ENCODE assay signal across 2 cellular contexts in the genomic region with DNA sequence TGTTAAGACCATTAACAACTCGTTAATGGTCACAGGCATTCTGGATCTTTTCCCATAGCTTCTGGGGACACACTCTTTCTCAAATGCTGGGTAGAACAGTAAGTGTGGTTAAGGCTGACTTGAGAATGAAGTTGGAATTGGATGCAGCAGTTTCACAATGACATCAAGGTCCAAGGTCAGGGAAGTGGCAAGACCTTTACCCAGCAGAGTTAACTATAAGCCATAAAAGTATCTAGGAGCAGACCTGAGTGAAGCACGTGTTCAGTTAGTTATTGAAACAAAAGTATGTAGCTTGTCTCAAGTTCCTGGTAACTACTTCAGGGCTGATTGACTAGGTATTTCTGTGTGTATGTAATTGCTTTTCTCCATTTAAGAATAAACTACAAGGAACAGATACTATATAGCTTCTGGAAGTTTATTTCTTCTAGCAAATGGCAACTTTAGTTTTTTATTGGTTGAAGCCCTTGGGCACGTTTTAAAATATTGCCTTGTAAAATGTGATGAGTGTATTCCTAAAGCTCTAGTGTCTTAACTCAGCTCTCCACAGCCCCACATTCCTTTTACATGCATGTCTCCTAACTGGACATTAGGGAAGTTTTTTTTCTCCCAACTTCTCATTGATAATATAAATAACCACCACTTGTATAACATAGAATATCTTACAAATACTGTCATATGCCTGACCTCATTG.
TF ChIP-seq lines count a peak whose summit lies in the region.

No MANE protein-coding gene starts in this region.

TF ChIP-seq in K562, 482 proteins besides CTCF, POLR2A, EP300 and RAD21 (continued from another document):
- TF ChIP-seq, protein P1, sequence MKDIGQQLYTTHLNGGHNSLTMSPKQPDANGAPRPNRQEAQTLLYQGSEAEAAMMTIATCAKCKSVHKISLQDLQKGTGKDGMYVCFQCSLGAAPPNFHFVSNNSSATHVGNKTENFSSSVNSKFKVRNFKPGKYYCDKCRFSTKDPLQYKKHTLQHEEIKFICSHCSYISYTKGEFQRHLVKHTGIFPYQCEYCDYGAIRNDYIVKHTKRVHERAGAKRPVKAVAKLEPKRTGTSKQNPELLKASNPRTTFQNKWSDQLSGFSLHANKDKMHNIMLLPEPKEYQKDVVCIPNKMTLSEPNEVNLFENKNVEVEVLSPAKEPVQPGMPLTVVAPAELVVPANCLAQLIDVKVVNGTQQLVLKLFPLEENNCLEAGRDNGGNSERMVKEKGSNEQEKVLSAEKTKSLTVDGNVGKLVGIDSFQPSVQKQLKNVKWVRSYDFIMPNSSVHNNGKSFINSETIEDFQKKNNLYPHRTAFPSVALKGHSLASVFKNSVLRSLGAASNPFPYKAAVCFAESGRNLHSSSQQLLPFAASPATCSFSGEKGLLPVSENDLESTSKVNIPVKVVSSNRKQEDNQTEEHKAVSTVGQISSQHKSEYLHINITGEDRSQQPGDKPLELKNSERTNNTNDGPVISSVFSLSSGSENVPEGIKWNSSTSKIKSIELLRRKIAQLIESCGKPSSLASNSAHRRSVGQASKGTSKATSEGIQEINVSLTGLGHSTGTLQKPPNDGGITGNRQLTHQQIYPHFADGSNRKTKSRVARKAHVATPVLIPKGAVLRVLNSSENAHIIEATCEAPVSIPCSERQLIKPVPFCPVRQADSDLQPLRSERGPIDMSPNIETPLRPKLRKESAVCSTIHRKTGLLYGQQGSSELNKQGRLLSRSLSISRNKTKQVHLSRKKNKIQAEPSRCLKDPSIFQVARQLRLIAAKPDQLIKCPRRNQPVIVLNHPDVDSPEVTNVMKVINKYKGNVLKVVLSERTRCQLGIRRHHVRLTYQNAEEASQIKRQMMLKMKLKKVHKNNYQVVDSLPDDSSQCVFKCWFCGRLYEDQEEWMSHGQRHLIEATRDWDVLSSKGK (CRISPR knock-in tag; IDR thresholded peaks at IDR 0.05), result no peak
- TF ChIP-seq U2AF1 (optimal IDR thresholded peaks at IDR 0.05; ENCODE audit: low read depth, low read length) (no peak), MCM7 (IDR thresholded peaks at IDR 0.05) (no peak), FIP1L1 (IDR thresholded peaks at IDR 0.05; ENCODE audit: low read depth, low read length, poor library complexity, severe bottlenecking) (no peak)
TF ChIP-seq in K562: peak in this region for 0.

TF ChIP-seq in HepG2, 621 proteins besides CTCF, POLR2A, EP300 and RAD21 (continued from another document and continues in another):
- TF ChIP-seq EED (CRISPR knock-in tag; IDR thresholded peaks at IDR 0.05) (no peak), NFRKB (IDR thresholded peaks at IDR 0.05) (no peak), ZMYM4 (CRISPR knock-in tag; IDR thresholded peaks at IDR 0.05) (peak; percentile 74), CEBPB (IDR thresholded peaks at IDR 0.05; ENCODE audit: borderline replicate concordance, low read depth, low read length) (peak; percentile 3; the same call in 1 of the 2 replicates), ZNF350 (CRISPR knock-in tag; IDR thresholded peaks at IDR 0.05; ENCODE audit: borderline replicate concordance, low read depth) (no peak), SMAD3 (CRISPR knock-in tag; IDR thresholded peaks at IDR 0.05) (no peak), NCOA2 (CRISPR knock-in tag; IDR thresholded peaks at IDR 0.05) (peak; percentile 41; the same call in 1 of the 2 replicates), JUND (CRISPR knock-in tag; IDR thresholded peaks at IDR 0.05) (no peak), PLRG1 (conservative IDR thresholded peaks at IDR 0.05) (no peak), CEBPG (CRISPR knock-in tag; IDR thresholded peaks at IDR 0.05) (peak; percentile 24; the same call in 1 of the 2 replicates), POGZ (CRISPR knock-in tag; IDR thresholded peaks at IDR 0.05) (0 out of 2 replicates have a peak, but pooled peaks have one; percentile 23), MIXL1 (CRISPR knock-in tag; IDR thresholded peaks at IDR 0.05) (0 out of 2 replicates have a peak, but pooled peaks have one; percentile 11), GATAD2A (CRISPR knock-in tag; IDR thresholded peaks at IDR 0.05) (peak; percentile 28; the same call in 1 of the 2 replicates), TBL1XR1 (IDR thresholded peaks at IDR 0.05; ENCODE audit: borderline replicate concordance, low read length, partially characterized antibody) (no peak), ZNF644 (CRISPR knock-in tag; IDR thresholded peaks at IDR 0.05; ENCODE audit: low read depth) (0 out of 2 replicates have a peak, but pooled peaks have one; percentile 41), ZNF75D (CRISPR knock-in tag; IDR thresholded peaks at IDR 0.05; ENCODE audit: borderline replicate concordance) (no peak), ZNF772 (CRISPR knock-in tag; IDR thresholded peaks at IDR 0.05) (no peak), ZNF501 (CRISPR knock-in tag; IDR thresholded peaks at IDR 0.05) (no peak), SCMH1 (CRISPR knock-in tag; IDR thresholded peaks at IDR 0.05; ENCODE audit: borderline replicate concordance) (no peak), ZNF549 (CRISPR knock-in tag; IDR thresholded peaks at IDR 0.05) (no peak)
- TF ChIP-seq, protein P2, sequence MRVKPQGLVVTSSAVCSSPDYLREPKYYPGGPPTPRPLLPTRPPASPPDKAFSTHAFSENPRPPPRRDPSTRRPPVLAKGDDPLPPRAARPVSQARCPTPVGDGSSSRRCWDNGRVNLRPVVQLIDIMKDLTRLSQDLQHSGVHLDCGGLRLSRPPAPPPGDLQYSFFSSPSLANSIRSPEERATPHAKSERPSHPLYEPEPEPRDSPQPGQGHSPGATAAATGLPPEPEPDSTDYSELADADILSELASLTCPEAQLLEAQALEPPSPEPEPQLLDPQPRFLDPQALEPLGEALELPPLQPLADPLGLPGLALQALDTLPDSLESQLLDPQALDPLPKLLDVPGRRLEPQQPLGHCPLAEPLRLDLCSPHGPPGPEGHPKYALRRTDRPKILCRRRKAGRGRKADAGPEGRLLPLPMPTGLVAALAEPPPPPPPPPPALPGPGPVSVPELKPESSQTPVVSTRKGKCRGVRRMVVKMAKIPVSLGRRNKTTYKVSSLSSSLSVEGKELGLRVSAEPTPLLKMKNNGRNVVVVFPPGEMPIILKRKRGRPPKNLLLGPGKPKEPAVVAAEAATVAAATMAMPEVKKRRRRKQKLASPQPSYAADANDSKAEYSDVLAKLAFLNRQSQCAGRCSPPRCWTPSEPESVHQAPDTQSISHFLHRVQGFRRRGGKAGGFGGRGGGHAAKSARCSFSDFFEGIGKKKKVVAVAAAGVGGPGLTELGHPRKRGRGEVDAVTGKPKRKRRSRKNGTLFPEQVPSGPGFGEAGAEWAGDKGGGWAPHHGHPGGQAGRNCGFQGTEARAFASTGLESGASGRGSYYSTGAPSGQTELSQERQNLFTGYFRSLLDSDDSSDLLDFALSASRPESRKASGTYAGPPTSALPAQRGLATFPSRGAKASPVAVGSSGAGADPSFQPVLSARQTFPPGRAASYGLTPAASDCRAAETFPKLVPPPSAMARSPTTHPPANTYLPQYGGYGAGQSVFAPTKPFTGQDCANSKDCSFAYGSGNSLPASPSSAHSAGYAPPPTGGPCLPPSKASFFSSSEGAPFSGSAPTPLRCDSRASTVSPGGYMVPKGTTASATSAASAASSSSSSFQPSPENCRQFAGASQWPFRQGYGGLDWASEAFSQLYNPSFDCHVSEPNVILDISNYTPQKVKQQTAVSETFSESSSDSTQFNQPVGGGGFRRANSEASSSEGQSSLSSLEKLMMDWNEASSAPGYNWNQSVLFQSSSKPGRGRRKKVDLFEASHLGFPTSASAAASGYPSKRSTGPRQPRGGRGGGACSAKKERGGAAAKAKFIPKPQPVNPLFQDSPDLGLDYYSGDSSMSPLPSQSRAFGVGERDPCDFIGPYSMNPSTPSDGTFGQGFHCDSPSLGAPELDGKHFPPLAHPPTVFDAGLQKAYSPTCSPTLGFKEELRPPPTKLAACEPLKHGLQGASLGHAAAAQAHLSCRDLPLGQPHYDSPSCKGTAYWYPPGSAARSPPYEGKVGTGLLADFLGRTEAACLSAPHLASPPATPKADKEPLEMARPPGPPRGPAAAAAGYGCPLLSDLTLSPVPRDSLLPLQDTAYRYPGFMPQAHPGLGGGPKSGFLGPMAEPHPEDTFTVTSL (CRISPR knock-in tag; IDR thresholded peaks at IDR 0.05; ENCODE audit: borderline replicate concordance), result peak; percentile 49; the same call in 1 of the 2 replicates
- TF ChIP-seq, protein P3, sequence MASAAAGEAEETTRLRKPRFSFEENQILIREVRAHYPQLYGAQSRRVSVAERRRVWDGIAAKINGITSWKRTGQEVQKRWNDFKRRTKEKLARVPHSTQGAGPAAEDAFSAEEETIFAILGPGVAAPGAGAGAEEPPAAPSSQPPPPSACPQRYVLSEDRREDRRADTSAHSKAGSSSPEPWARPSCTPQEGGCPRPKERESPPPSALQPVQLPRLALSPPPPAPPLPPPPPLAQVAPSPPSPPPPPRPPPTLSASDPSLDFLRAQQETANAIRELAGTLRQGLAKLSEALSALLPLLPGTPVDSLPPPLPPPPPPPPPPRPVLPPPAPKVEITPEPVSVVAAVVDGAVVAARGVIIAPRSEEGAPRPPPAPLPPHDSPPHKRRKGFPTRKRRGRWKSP (CRISPR knock-in tag; IDR thresholded peaks at IDR 0.05), result no peak
- TF ChIP-seq, protein P4, sequence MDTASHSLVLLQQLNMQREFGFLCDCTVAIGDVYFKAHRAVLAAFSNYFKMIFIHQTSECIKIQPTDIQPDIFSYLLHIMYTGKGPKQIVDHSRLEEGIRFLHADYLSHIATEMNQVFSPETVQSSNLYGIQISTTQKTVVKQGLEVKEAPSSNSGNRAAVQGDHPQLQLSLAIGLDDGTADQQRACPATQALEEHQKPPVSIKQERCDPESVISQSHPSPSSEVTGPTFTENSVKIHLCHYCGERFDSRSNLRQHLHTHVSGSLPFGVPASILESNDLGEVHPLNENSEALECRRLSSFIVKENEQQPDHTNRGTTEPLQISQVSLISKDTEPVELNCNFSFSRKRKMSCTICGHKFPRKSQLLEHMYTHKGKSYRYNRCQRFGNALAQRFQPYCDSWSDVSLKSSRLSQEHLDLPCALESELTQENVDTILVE (CRISPR knock-in tag; IDR thresholded peaks at IDR 0.05), result no peak
- TF ChIP-seq, protein P5, sequence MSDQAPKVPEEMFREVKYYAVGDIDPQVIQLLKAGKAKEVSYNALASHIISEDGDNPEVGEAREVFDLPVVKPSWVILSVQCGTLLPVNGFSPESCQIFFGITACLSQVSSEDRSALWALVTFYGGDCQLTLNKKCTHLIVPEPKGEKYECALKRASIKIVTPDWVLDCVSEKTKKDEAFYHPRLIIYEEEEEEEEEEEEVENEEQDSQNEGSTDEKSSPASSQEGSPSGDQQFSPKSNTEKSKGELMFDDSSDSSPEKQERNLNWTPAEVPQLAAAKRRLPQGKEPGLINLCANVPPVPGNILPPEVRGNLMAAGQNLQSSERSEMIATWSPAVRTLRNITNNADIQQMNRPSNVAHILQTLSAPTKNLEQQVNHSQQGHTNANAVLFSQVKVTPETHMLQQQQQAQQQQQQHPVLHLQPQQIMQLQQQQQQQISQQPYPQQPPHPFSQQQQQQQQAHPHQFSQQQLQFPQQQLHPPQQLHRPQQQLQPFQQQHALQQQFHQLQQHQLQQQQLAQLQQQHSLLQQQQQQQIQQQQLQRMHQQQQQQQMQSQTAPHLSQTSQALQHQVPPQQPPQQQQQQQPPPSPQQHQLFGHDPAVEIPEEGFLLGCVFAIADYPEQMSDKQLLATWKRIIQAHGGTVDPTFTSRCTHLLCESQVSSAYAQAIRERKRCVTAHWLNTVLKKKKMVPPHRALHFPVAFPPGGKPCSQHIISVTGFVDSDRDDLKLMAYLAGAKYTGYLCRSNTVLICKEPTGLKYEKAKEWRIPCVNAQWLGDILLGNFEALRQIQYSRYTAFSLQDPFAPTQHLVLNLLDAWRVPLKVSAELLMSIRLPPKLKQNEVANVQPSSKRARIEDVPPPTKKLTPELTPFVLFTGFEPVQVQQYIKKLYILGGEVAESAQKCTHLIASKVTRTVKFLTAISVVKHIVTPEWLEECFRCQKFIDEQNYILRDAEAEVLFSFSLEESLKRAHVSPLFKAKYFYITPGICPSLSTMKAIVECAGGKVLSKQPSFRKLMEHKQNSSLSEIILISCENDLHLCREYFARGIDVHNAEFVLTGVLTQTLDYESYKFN (CRISPR knock-in tag; conservative IDR thresholded peaks at IDR 0.05), result 0 out of 2 replicates have a peak, but pooled peaks have one; percentile 10
- TF ChIP-seq, protein P6, sequence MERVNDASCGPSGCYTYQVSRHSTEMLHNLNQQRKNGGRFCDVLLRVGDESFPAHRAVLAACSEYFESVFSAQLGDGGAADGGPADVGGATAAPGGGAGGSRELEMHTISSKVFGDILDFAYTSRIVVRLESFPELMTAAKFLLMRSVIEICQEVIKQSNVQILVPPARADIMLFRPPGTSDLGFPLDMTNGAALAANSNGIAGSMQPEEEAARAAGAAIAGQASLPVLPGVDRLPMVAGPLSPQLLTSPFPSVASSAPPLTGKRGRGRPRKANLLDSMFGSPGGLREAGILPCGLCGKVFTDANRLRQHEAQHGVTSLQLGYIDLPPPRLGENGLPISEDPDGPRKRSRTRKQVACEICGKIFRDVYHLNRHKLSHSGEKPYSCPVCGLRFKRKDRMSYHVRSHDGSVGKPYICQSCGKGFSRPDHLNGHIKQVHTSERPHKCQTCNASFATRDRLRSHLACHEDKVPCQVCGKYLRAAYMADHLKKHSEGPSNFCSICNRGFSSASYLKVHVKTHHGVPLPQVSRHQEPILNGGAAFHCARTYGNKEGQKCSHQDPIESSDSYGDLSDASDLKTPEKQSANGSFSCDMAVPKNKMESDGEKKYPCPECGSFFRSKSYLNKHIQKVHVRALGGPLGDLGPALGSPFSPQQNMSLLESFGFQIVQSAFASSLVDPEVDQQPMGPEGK (CRISPR knock-in tag; IDR thresholded peaks at IDR 0.05), result no peak
- TF ChIP-seq, protein P7, sequence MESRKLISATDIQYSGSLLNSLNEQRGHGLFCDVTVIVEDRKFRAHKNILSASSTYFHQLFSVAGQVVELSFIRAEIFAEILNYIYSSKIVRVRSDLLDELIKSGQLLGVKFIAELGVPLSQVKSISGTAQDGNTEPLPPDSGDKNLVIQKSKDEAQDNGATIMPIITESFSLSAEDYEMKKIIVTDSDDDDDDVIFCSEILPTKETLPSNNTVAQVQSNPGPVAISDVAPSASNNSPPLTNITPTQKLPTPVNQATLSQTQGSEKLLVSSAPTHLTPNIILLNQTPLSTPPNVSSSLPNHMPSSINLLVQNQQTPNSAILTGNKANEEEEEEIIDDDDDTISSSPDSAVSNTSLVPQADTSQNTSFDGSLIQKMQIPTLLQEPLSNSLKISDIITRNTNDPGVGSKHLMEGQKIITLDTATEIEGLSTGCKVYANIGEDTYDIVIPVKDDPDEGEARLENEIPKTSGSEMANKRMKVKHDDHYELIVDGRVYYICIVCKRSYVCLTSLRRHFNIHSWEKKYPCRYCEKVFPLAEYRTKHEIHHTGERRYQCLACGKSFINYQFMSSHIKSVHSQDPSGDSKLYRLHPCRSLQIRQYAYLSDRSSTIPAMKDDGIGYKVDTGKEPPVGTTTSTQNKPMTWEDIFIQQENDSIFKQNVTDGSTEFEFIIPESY (CRISPR knock-in tag; IDR thresholded peaks at IDR 0.05), result no peak
- TF ChIP-seq, protein P8, sequence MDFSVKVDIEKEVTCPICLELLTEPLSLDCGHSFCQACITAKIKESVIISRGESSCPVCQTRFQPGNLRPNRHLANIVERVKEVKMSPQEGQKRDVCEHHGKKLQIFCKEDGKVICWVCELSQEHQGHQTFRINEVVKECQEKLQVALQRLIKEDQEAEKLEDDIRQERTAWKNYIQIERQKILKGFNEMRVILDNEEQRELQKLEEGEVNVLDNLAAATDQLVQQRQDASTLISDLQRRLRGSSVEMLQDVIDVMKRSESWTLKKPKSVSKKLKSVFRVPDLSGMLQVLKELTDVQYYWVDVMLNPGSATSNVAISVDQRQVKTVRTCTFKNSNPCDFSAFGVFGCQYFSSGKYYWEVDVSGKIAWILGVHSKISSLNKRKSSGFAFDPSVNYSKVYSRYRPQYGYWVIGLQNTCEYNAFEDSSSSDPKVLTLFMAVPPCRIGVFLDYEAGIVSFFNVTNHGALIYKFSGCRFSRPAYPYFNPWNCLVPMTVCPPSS (IDR thresholded peaks at IDR 0.05), result no peak
